8 cellular contexts compared by ENCODE assay signal in genomic region chr16:28491970-28492474, GRCh38. TPM values are rescaled to one million over a fixed set of nuclear protein-coding genes. Genes with fewer than 3 reads are reported as not detected.
DNase-seq lines count a peak whose midpoint lies in the region; ATAC-seq lines count a peak whose summit lies in the region.

Gene CLN3, minus strand, starts transcription at chr16:28492074. Its CDS starts 315 bp downstream, at chr16:28491759.

- peak; percentile 77 to 93 (median 91) for DNase-seq in CD8-positive, alpha-beta memory T cell
- DNase-seq in HT1080 (ENCODE audit: low read depth) (peak; percentile 92), NOMO-1 (lab: John Stamatoyannopoulos, UW; ENCODE audit: unreplicated experiment in 2 of 2) (peak; percentile 91 to 97), lung microvascular endothelial cell (ENCODE audit: low read depth in 2 of 2) (peak; percentile 95)
- peak; percentile 72 to 85 (median 83) for DNase-seq in effector memory CD4-positive, alpha-beta T cell
- DNase-seq in stimulated activated CD4-positive, alpha-beta T cell treated with anti-CD3 and anti-CD28 coated beads, TNF-alpha, amount 100 ng/mL, for 4 hours (ENCODE audit: low read depth in 3 of 3): peak; percentile 66 to 76 (median 73)

- H3K27me3 ChIP-seq in CD8-positive, alpha-beta memory T cell (ENCODE audit: insufficient read depth, low read length, poor library complexity, severe bottlenecking): no peaks in the 10 kb centered on the region
- no peaks in the 10 kb centered on the region for H3K27me3 ChIP-seq in effector memory CD4-positive, alpha-beta T cell (replicated peaks; ENCODE audit: control insufficient read depth, insufficient read depth, low read length, poor library complexity, severe bottlenecking)

- POLR2A ChIA-PET in CD8-positive, alpha-beta memory T cell (lab: Charles Lee): interaction anchor here (0.5 to 1.1 kb wide), 10 partner anchors 10 to 498 kb away, joined by 3 to 6 read pairs (median 4); partner anchors contain the start of genes ATXN2L, SGF29 and TUFM
- POLR2A ChIA-PET in activated CD8-positive, alpha-beta memory T cell treated with anti-CD3 and anti-CD28 coated beads for 36 hours (lab: Charles Lee): interaction anchor here (0.6 to 2.4 kb wide), 6 partner anchors 9 to 281 kb away, joined by 3 to 14 read pairs (median 6); partner anchors contain the start of genes SGF29 and XPO6

- peak within 1 kb of the TSS; percentile 93 for H3K27ac ChIP-seq in CD8-positive, alpha-beta memory T cell (ENCODE audit: low read depth, low read length)
- peak within 1 kb of the TSS; percentile 99 for H3K27ac ChIP-seq in effector memory CD4-positive, alpha-beta T cell (ENCODE audit: insufficient read depth, low read length, poor library complexity, severe bottlenecking)

- ATAC-seq in GM19468 (IDR thresholded peaks at IDR 0.05; ENCODE audit: extremely low read depth, unreplicated experiment): peak; percentile 67

- peak within 1 kb of the TSS; percentile 96 for H3K4me3 ChIP-seq in CD8-positive, alpha-beta memory T cell (ENCODE audit: low read length)
- H3K4me3 ChIP-seq in effector memory CD4-positive, alpha-beta T cell (ENCODE audit: insufficient read depth, low read depth, low read length, poor library complexity, severe bottlenecking): peak within 1 kb of the TSS; percentile 96

- H3K4me1 ChIP-seq in CD8-positive, alpha-beta memory T cell (ENCODE audit: insufficient read depth, low read length): peaks cover 61% of the 10 kb centered on the region
- peaks cover 46% of the 10 kb centered on the region for H3K4me1 ChIP-seq in effector memory CD4-positive, alpha-beta T cell (ENCODE audit: control insufficient read depth, insufficient read depth, low read length, poor library complexity, severe bottlenecking)

- peaks cover 59 to 81% (median 68%) of the 10 kb centered on the region in 3 donors for H3K4me1 Mint-ChIP-seq in CD8-positive, alpha-beta memory T cell

- peaks cover 12% of the 10 kb centered on the region for H3K36me3 ChIP-seq in CD8-positive, alpha-beta memory T cell (ENCODE audit: insufficient read depth, low read length)
- H3K36me3 ChIP-seq in effector memory CD4-positive, alpha-beta T cell (ENCODE audit: control insufficient read depth, insufficient read depth, low read length): peaks cover 18% of the 10 kb centered on the region

- no peaks in the 10 kb centered on the region for H3K9me3 Mint-ChIP-seq in CD8-positive, alpha-beta memory T cell

- no peaks in the 10 kb centered on the region for H3K9me3 ChIP-seq in CD8-positive, alpha-beta memory T cell (ENCODE audit: low read length)
- H3K9me3 ChIP-seq in effector memory CD4-positive, alpha-beta T cell (ENCODE audit: control insufficient read depth, low read length): no peaks in the 10 kb centered on the region

- H3K27ac Mint-ChIP-seq in CD8-positive, alpha-beta memory T cell: peak within 1 kb of the TSS; percentile 99 to 100 (median 100)

- CTCF ChIA-PET in CD8-positive, alpha-beta memory T cell (lab: Charles Lee): interaction anchor here (0.6 to 1.5 kb wide), 3 partner anchors 60 to 1406 kb away, joined by 3 to 6 read pairs (median 3); partner anchors contain the start of gene SGF29
- CTCF ChIA-PET in activated CD8-positive, alpha-beta memory T cell treated with anti-CD3 and anti-CD28 coated beads for 36 hours (lab: Charles Lee): interaction anchor here (0.6 to 1.3 kb wide), 3 partner anchors 11 to 370 kb away, joined by 3 read pairs; no protein-coding TSS in a partner anchor

- H3K27me3 Mint-ChIP-seq in CD8-positive, alpha-beta memory T cell: no peaks in the 10 kb centered on the region

- H3K36me3 Mint-ChIP-seq in CD8-positive, alpha-beta memory T cell: peaks cover 0 to 51% (median 7%) of the 10 kb centered on the region in 3 donors

- H3K4me3 Mint-ChIP-seq in CD8-positive, alpha-beta memory T cell: peak within 1 kb of the TSS; percentile 98 to 99 (median 98)

RNA-seq across cellular contexts. Expression of gene CLN3, which starts in this region (rescaled TPM):
- total RNA-seq in CD8-positive, alpha-beta memory T cell: 10 to 100 TPM; 32.5 to 38.2 TPM
- 36.1 TPM for polyA plus RNA-seq in CD8-positive, alpha-beta memory T cell
- 27.6 and 29.3 TPM in 2 replicates for total RNA-seq in HT1080 (2014; rRNA removed; shearing (Covaris generic))
- polyA plus RNA-seq in HT1080 (2015; cell fraction: cytosol; rRNA removed): 17.3 and 19.1 TPM in 2 replicates
- polyA plus RNA-seq in HT1080 (2015; cell fraction: nucleus; rRNA removed): 34.9 and 42.8 TPM in 2 replicates
- total RNA-seq in activated CD8-positive, alpha-beta memory T cell treated with anti-CD3 and anti-CD28 coated beads for 36 hours: 10 to 100 TPM; 35.9 to 39.7 TPM
- 12.9 and 21.2 TPM in 2 replicates for total RNA-seq in lung microvascular endothelial cell

Comparison
In these comparisons a context has a peak if more than half of its experiments do, and no peak if none do; other contexts are left out.
1. Peak in every context shown above with its lines: DNase-seq, ATAC-seq, H3K4me3 ChIP-seq and H3K27ac ChIP-seq.